In the genomic region with DNA sequence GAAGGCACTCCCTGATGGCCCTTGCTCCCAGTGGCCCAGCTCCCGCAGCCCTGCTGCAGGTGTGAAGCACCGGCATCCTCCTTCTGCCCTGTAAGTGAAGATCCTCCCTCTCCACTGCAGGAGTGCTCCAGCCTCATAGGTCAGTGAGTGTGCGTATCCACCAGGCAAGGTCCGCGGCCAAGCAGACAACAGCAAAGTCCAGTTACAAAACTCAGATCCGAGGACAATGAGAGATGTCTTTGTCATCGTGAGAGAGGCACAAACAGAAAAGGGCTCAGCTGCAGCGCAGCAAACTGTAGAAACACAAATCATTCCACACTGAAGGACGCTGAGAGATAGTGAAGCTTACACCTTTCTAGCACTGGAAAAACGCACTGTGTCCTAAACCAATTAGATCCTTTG, we compare ENCODE assay signal across 1 cellular context.
TF ChIP-seq lines count a peak whose summit lies in the region.

No MANE protein-coding gene starts in this region.

TF ChIP-seq in HepG2, 621 proteins besides CTCF, POLR2A, EP300 and RAD21 (continued from another document):
- TF ChIP-seq, protein P1, sequence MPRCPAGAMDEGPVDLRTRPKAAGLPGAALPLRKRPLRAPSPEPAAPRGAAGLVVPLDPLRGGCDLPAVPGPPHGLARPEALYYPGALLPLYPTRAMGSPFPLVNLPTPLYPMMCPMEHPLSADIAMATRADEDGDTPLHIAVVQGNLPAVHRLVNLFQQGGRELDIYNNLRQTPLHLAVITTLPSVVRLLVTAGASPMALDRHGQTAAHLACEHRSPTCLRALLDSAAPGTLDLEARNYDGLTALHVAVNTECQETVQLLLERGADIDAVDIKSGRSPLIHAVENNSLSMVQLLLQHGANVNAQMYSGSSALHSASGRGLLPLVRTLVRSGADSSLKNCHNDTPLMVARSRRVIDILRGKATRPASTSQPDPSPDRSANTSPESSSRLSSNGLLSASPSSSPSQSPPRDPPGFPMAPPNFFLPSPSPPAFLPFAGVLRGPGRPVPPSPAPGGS (CRISPR knock-in tag; IDR thresholded peaks at IDR 0.05) = no peak
- TF ChIP-seq ZFAT (CRISPR knock-in tag; conservative IDR thresholded peaks at IDR 0.05) (no peak), TBX3 (IDR thresholded peaks at IDR 0.05; ENCODE audit: borderline replicate concordance) (no peak), ETV6 (CRISPR knock-in tag; conservative IDR thresholded peaks at IDR 0.05) (no peak), ZMYM2 (CRISPR knock-in tag; IDR thresholded peaks at IDR 0.05) (0 out of 2 replicates have a peak, but pooled peaks have one; percentile 43), TARDBP (CRISPR knock-in tag; IDR thresholded peaks at IDR 0.05) (no peak), ZNF431 (CRISPR knock-in tag; IDR thresholded peaks at IDR 0.05; ENCODE audit: borderline replicate concordance, low read depth) (no peak), GPN1 (CRISPR knock-in tag; IDR thresholded peaks at IDR 0.05; ENCODE audit: borderline replicate concordance) (no peak), ZBTB1 (CRISPR knock-in tag; IDR thresholded peaks at IDR 0.05; ENCODE audit: borderline replicate concordance) (no peak), SMAD9 (CRISPR knock-in tag; IDR thresholded peaks at IDR 0.05) (no peak), NPAS2 (CRISPR knock-in tag; IDR thresholded peaks at IDR 0.05; ENCODE audit: borderline replicate concordance) (no peak), SRF (IDR thresholded peaks at IDR 0.05; ENCODE audit: low read depth, low read length) (no peak), ZNF430 (CRISPR knock-in tag; IDR thresholded peaks at IDR 0.05) (0 out of 2 replicates have a peak, but pooled peaks have one; percentile 51), SRSF1 (optimal IDR thresholded peaks at IDR 0.05; ENCODE audit: low read depth, low read length) (no peak), WIZ (CRISPR knock-in tag; IDR thresholded peaks at IDR 0.05) (no peak), CBX5 (CRISPR knock-in tag; IDR thresholded peaks at IDR 0.05; ENCODE audit: borderline replicate concordance) (0 out of 2 replicates have a peak, but pooled peaks have one; percentile 26), ATRX (CRISPR knock-in tag; IDR thresholded peaks at IDR 0.05; ENCODE audit: borderline replicate concordance) (no peak), YEATS4 (CRISPR knock-in tag; IDR thresholded peaks at IDR 0.05; ENCODE audit: borderline replicate concordance) (no peak), HDAC1 (CRISPR knock-in tag; IDR thresholded peaks at IDR 0.05) (peak; percentile 65), ZKSCAN1 (IDR thresholded peaks at IDR 0.05; ENCODE audit: low read length) (no peak), THAP11 (CRISPR knock-in tag; IDR thresholded peaks at IDR 0.05) (0 out of 2 replicates have a peak, but pooled peaks have one; percentile 27), GFI1 (CRISPR knock-in tag; IDR thresholded peaks at IDR 0.05; ENCODE audit: borderline replicate concordance) (no peak), ZNF547 (CRISPR knock-in tag; IDR thresholded peaks at IDR 0.05) (no peak), ZNF788 (CRISPR knock-in tag; IDR thresholded peaks at IDR 0.05; ENCODE audit: borderline replicate concordance) (no peak), MZF1 (CRISPR knock-in tag; IDR thresholded peaks at IDR 0.05; ENCODE audit: borderline replicate concordance) (no peak), SYNCRIP (IDR thresholded peaks at IDR 0.05; ENCODE audit: insufficient read depth, low read depth, low read length) (no peak)
- TF ChIP-seq, protein P2, sequence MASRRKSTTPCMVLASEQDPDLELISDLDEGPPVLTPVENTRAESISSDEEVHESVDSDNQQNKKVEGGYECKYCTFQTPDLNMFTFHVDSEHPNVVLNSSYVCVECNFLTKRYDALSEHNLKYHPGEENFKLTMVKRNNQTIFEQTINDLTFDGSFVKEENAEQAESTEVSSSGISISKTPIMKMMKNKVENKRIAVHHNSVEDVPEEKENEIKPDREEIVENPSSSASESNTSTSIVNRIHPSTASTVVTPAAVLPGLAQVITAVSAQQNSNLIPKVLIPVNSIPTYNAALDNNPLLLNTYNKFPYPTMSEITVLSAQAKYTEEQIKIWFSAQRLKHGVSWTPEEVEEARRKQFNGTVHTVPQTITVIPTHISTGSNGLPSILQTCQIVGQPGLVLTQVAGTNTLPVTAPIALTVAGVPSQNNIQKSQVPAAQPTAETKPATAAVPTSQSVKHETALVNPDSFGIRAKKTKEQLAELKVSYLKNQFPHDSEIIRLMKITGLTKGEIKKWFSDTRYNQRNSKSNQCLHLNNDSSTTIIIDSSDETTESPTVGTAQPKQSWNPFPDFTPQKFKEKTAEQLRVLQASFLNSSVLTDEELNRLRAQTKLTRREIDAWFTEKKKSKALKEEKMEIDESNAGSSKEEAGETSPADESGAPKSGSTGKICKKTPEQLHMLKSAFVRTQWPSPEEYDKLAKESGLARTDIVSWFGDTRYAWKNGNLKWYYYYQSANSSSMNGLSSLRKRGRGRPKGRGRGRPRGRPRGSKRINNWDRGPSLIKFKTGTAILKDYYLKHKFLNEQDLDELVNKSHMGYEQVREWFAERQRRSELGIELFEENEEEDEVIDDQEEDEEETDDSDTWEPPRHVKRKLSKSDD (CRISPR knock-in tag; IDR thresholded peaks at IDR 0.05; ENCODE audit: low read depth) = peak; percentile 59; the same call in 1 of the 2 replicates
- TF ChIP-seq, protein P3, sequence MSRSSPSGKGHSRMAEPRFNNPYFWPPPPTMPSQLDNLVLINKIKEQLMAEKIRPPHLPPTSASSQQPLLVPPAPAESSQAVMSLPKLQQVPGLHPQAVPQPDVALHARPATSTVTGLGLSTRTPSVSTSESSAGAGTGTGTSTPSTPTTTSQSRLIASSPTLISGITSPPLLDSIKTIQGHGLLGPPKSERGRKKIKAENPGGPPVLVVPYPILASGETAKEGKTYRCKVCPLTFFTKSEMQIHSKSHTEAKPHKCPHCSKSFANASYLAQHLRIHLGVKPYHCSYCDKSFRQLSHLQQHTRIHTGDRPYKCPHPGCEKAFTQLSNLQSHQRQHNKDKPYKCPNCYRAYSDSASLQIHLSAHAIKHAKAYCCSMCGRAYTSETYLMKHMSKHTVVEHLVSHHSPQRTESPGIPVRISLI (CRISPR knock-in tag; IDR thresholded peaks at IDR 0.05; ENCODE audit: borderline replicate concordance) = no peak
- TF ChIP-seq, protein P4, sequence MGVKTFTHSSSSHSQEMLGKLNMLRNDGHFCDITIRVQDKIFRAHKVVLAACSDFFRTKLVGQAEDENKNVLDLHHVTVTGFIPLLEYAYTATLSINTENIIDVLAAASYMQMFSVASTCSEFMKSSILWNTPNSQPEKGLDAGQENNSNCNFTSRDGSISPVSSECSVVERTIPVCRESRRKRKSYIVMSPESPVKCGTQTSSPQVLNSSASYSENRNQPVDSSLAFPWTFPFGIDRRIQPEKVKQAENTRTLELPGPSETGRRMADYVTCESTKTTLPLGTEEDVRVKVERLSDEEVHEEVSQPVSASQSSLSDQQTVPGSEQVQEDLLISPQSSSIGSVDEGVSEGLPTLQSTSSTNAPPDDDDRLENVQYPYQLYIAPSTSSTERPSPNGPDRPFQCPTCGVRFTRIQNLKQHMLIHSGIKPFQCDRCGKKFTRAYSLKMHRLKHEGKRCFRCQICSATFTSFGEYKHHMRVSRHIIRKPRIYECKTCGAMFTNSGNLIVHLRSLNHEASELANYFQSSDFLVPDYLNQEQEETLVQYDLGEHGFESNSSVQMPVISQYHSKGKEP (CRISPR knock-in tag; IDR thresholded peaks at IDR 0.05) = no peak
- TF ChIP-seq, protein P5, sequence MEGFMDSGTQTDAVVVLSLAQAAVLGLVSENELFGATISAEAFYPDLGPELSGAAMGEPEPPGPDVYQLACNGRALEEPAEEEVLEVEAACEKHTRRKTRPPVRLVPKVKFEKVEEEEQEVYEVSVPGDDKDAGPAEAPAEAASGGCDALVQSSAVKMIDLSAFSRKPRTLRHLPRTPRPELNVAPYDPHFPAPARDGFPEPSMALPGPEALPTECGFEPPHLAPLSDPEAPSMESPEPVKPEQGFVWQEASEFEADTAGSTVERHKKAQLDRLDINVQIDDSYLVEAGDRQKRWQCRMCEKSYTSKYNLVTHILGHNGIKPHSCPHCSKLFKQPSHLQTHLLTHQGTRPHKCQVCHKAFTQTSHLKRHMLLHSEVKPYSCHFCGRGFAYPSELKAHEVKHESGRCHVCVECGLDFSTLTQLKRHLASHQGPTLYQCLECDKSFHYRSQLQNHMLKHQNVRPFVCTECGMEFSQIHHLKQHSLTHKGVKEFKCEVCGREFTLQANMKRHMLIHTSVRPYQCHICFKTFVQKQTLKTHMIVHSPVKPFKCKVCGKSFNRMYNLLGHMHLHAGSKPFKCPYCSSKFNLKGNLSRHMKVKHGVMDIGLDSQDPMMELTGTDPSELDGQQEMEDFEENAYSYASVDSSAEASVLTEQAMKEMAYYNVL (CRISPR knock-in tag; IDR thresholded peaks at IDR 0.05; ENCODE audit: borderline replicate concordance) = peak; percentile 47; the same call in 1 of the 2 replicates
- TF ChIP-seq, protein P6, sequence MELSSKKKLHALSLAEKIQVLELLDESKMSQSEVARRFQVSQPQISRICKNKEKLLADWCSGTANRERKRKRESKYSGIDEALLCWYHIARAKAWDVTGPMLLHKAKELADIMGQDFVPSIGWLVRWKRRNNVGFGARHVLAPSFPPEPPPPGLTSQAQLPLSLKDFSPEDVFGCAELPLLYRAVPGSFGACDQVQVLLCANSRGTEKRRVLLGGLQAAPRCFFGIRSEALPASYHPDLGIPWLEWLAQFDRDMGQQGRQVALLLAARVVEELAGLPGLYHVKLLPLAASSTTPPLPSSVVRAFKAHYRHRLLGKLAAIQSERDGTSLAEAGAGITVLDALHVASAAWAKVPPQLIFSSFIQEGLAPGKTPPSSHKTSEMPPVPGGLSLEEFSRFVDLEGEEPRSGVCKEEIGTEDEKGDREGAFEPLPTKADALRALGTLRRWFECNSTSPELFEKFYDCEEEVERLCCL (CRISPR knock-in tag; IDR thresholded peaks at IDR 0.05; ENCODE audit: borderline replicate concordance) = no peak
- TF ChIP-seq, protein P7, sequence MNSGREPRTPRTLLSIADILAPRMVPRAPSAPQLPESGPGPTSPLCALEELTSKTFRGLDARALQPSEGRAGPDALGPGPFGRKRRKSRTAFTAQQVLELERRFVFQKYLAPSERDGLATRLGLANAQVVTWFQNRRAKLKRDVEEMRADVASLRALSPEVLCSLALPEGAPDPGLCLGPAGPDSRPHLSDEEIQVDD (CRISPR knock-in tag; IDR thresholded peaks at IDR 0.05; ENCODE audit: borderline replicate concordance) = no peak
- TF ChIP-seq, protein P8, sequence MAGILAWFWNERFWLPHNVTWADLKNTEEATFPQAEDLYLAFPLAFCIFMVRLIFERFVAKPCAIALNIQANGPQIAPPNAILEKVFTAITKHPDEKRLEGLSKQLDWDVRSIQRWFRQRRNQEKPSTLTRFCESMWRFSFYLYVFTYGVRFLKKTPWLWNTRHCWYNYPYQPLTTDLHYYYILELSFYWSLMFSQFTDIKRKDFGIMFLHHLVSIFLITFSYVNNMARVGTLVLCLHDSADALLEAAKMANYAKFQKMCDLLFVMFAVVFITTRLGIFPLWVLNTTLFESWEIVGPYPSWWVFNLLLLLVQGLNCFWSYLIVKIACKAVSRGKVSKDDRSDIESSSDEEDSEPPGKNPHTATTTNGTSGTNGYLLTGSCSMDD (CRISPR knock-in tag; IDR thresholded peaks at IDR 0.05) = no peak
